Comparison of ENCODE assay signal across 13 cellular contexts in genomic region chr1:151568626-151569088, GRCh38. TPM values are rescaled to one million over a fixed set of nuclear protein-coding genes. Genes with fewer than 3 reads are reported as not detected.
DNase-seq lines count a peak whose midpoint lies in the region; ATAC-seq, FAIRE-seq and TF ChIP-seq lines count a peak whose summit lies in the region.
"Had no signal": no experiment of that assay in that cellular context is flagged by ENCODE, and none has a peak within 500 bp of the region (broad histone marks: within the 10 kb centered on the region; RNA-seq: fewer than 3 reads in every experiment).

No MANE protein-coding gene starts in this region.

- in situ Hi-C loops in K562 (cut with MboI) = no loop called here

- no peaks in the 10 kb centered on the region for H3K9me1 ChIP-seq in K562 (ENCODE audit: control insufficient read depth, insufficient read depth, low read length)

- H3K4me3 ChIP-seq in Peyer's patch (no peak overlapping the region), K562 (no peak overlapping the region), Karpas-422 (ENCODE audit: low read length) (no peak overlapping the region)
- no peak overlapping the region for H3K4me3 ChIP-seq in naive thymus-derived CD4-positive, alpha-beta T cell (ENCODE audit: low read length)
- H3K4me3 ChIP-seq: body of pancreas, gastroesophageal sphincter, right lobe of liver had no signal

- H3K4me1 Mint-ChIP-seq in naive thymus-derived CD4-positive, alpha-beta T cell = peaks cover 0 to 6% (median 0%) of the 10 kb centered on the region in 7 donors
- H3K4me1 Mint-ChIP-seq: immature natural killer cell had no signal

- BruUV-seq in K562 (replicated peaks; lab: Mats Ljungman, UMichigan) = no TSS peak

- POLR2A ChIA-PET in K562 (lab: Yijun Ruan, JAX) = interaction anchor here (0.8 to 1.1 kb wide), 2 partner anchors 12 to 20 kb away, joined by 3 read pairs; no protein-coding TSS in a partner anchor
- POLR2A ChIA-PET in naive thymus-derived CD4-positive, alpha-beta T cell (lab: Charles Lee) = no interaction called here

- DNase-seq in activated effector memory CD4-positive, alpha-beta T cell treated with anti-CD3 and anti-CD28 coated beads, Interleukin-2, amount 50 U/mL, for 16 hours = peak; percentile 68
- DNase-seq in activated effector memory CD4-positive, alpha-beta T cell treated with Interleukin-2 at 50 U/mL for 16 hours = no peak
- DNase-seq in Peyer's patch (no peak), K562 (ENCODE audit: extremely low read depth in 1 of 4, low spot score in 3 of 4) (peak in 2 of 4 experiments; percentile 21 to 33), Karpas-422 (no peak)
- peak in 3 of 9 donors; percentile 4 to 18 (median 17) for DNase-seq in naive thymus-derived CD4-positive, alpha-beta T cell
- DNase-seq: body of pancreas, immature natural killer cell, mesenchymal stem cell had no signal

- H2AFZ ChIP-seq in K562 (ENCODE audit: low read depth, low read length) (no peak overlapping the region), Karpas-422 (ENCODE audit: low read length) (no peak overlapping the region)

- no peak overlapping the region; a peak in 1 of 4 replicates for H3K9ac ChIP-seq in K562 (ENCODE audit: insufficient read depth in 1 of 2, low read depth in 2 of 2, low read length in 2 of 2)
- H3K9ac ChIP-seq in Karpas-422 (ENCODE audit: low read length) = no peak overlapping the region

- no peaks in the 10 kb centered on the region for H3K27me3 Mint-ChIP-seq in naive thymus-derived CD4-positive, alpha-beta T cell

- H3K4me1 ChIP-seq in Peyer's patch (peaks cover 0 to 21% (median 5%) of the 10 kb centered on the region in 4 donors), K562 (replicated peaks in 1 of 2; ENCODE audit: control insufficient read depth in 2 of 2, insufficient read depth in 2 of 2, low read length in 2 of 2) (peaks cover 0 to 7% of the 10 kb centered on the region in 2 experiments; a peak in 2 of 5 replicates), Karpas-422 (ENCODE audit: low read length) (peaks cover 6% of the 10 kb centered on the region)
- H3K4me1 ChIP-seq in naive thymus-derived CD4-positive, alpha-beta T cell (ENCODE audit: control insufficient read depth in 2 of 2, insufficient read depth in 2 of 2, low read length in 2 of 2) = no peaks in the 10 kb centered on the region
- H3K4me1 ChIP-seq: gastroesophageal sphincter had no signal

- TF ChIP-seq CTCF in Peyer's patch (IDR thresholded peaks at IDR 0.05) = no peak
- no peak for TF ChIP-seq CTCF in K562 (IDR thresholded peaks at IDR 0.05 in 2 of 3, conservative IDR thresholded peaks at IDR 0.05 in 1 of 3; ENCODE audit: insufficient read depth in 2 of 3, low read depth in 1 of 3, low read length in 3 of 3)

- TF ChIP-seq EP300 in K562 (IDR thresholded peaks at IDR 0.05; ENCODE audit: low read length) = no peak

- H3K9me2 ChIP-seq in Karpas-422 (replicated peaks; ENCODE audit: insufficient read depth, low read length) = no peaks in the 10 kb centered on the region

- intact Hi-C loops in K562 (cut with micrococcal nuclease) = no loop called here
- intact Hi-C loops in naive thymus-derived CD4-positive, alpha-beta T cell (cut with micrococcal nuclease) = no loop called here

- no peaks in the 10 kb centered on the region for H3K27me3 ChIP-seq in Peyer's patch
- no peaks in the 10 kb centered on the region for H3K27me3 ChIP-seq in K562 (ENCODE audit: control insufficient read depth in 2 of 2, insufficient read depth in 2 of 2, low read length in 2 of 2)
- H3K27me3 ChIP-seq in naive thymus-derived CD4-positive, alpha-beta T cell (ENCODE audit: control insufficient read depth in 2 of 2, insufficient read depth in 2 of 2, low read length in 2 of 2) = no peaks in the 10 kb centered on the region
- H3K27me3 ChIP-seq in Karpas-422 (ENCODE audit: low read length) = no peaks in the 10 kb centered on the region
- H3K27me3 ChIP-seq: body of pancreas, gastroesophageal sphincter, right lobe of liver had no signal

- no peak for TF ChIP-seq RAD21 in K562 (CRISPR knock-in tag; conservative IDR thresholded peaks at IDR 0.05 in 1 of 2, IDR thresholded peaks at IDR 0.05 in 1 of 2)

- no peak overlapping the region for H3K27ac Mint-ChIP-seq in naive thymus-derived CD4-positive, alpha-beta T cell

- H3K4me2 ChIP-seq in K562 (ENCODE audit: insufficient read depth, low read length) (no peak overlapping the region), Karpas-422 (ENCODE audit: low read depth, low read length, poor library complexity, severe bottlenecking) (no peak overlapping the region)

- no peaks in the 10 kb centered on the region for H3K9me3 Mint-ChIP-seq in naive thymus-derived CD4-positive, alpha-beta T cell
- H3K9me3 Mint-ChIP-seq: immature natural killer cell had no signal

- no peak overlapping the region for H3K4me3 Mint-ChIP-seq in naive thymus-derived CD4-positive, alpha-beta T cell
- H3K4me3 Mint-ChIP-seq: immature natural killer cell had no signal

- WGBS in K562 (ENCODE audit: insufficient coverage, low coverage, missing lambda C conversion rate) = 0% methylated on average over 3 of the region's 3 CpGs

- no peak for TF ChIP-seq POLR2A in Peyer's patch (IDR thresholded peaks at IDR 0.05)
- TF ChIP-seq POLR2A in K562 (conservative IDR thresholded peaks at IDR 0.05) = no peak

- peak; percentile 78 for FAIRE-seq in K562 (lab: Jason Lieb, UNC)

- H3K9me3 ChIP-seq in Peyer's patch (no peaks in the 10 kb centered on the region), K562 (replicated peaks; ENCODE audit: control insufficient read depth, insufficient read depth, low read depth, low read length) (no peaks in the 10 kb centered on the region), Karpas-422 (ENCODE audit: low read length) (no peaks in the 10 kb centered on the region)
- H3K9me3 ChIP-seq in naive thymus-derived CD4-positive, alpha-beta T cell (ENCODE audit: control insufficient read depth in 2 of 3, low read length in 3 of 3) = no peaks in the 10 kb centered on the region
- H3K9me3 ChIP-seq: body of pancreas, gastroesophageal sphincter, right lobe of liver had no signal

- peaks cover 0 to 30% (median 0%) of the 10 kb centered on the region in 3 donors for H3K36me3 ChIP-seq in Peyer's patch
- no peaks in the 10 kb centered on the region for H3K36me3 ChIP-seq in K562 (ENCODE audit: control insufficient read depth, insufficient read depth, low read length)
- peaks cover 0 to 3% (median 0%) of the 10 kb centered on the region in 3 experiments for H3K36me3 ChIP-seq in naive thymus-derived CD4-positive, alpha-beta T cell (ENCODE audit: control insufficient read depth in 2 of 3, insufficient read depth in 3 of 3, low read length in 3 of 3)
- H3K36me3 ChIP-seq in Karpas-422 (ENCODE audit: insufficient read depth, low read length) = no peaks in the 10 kb centered on the region

- CTCF ChIA-PET in K562 (lab: Yijun Ruan, JAX; ENCODE audit: low intra/inter-chr PET ratio) = no interaction called here
- CTCF ChIA-PET in naive thymus-derived CD4-positive, alpha-beta T cell (lab: Charles Lee) = no interaction called here

- H3K79me2 ChIP-seq in K562 (ENCODE audit: control insufficient read depth, insufficient read depth, low read length) (no peaks in the 10 kb centered on the region), Karpas-422 (ENCODE audit: low read length) (no peaks in the 10 kb centered on the region)

- peak; percentile 76 for ATAC-seq in K562
- peak; percentile 76 for ATAC-seq in naive thymus-derived CD4-positive, alpha-beta T cell
- ATAC-seq in GM18519 (IDR thresholded peaks at IDR 0.05; ENCODE audit: low FRiP score, unreplicated experiment) = no peak
- ATAC-seq in GM18870 (IDR thresholded peaks at IDR 0.05; ENCODE audit: unreplicated experiment) = no peak
- ATAC-seq: body of pancreas, gastroesophageal sphincter had no signal

- H3K36me3 Mint-ChIP-seq in naive thymus-derived CD4-positive, alpha-beta T cell = peaks cover 0 to 18% (median 3%) of the 10 kb centered on the region in 5 donors
- H3K36me3 Mint-ChIP-seq: immature natural killer cell had no signal

- H4K20me1 ChIP-seq in K562 (replicated peaks; ENCODE audit: control insufficient read depth, insufficient read depth, low read length) (0 out of 2 replicates have a peak, but pooled peaks cover 3% of the 10 kb centered on the region), Karpas-422 (ENCODE audit: insufficient read depth, low read depth, low read length) (no peaks in the 10 kb centered on the region)

- H3K27ac ChIP-seq in Peyer's patch (peak overlapping the region in 3 of 4 donors; percentile 2 to 76 (median 53)), K562 (ENCODE audit: extremely low read depth, low read depth, low read length) (no peak overlapping the region), Karpas-422 (ENCODE audit: low read length) (no peak overlapping the region)
- no peak overlapping the region for H3K27ac ChIP-seq in naive thymus-derived CD4-positive, alpha-beta T cell (ENCODE audit: low read depth, low read length)
- H3K27ac ChIP-seq: body of pancreas, gastroesophageal sphincter had no signal

RNA-seq across cellular contexts. Expression of gene TUFT1, which starts 28.5 kb away (rescaled TPM):
- total RNA-seq in Peyer's patch (10 to 100 TPM; 12.4 to 23.4 (median 19.3) TPM), K562 (2014; rRNA removed) (1.4 and 1.6 TPM in 2 replicates), K562 (2014; rRNA removed; fragmentation: Illumina TruSeq; extraction: Trizol) (1.2 and 1.6 TPM in 2 replicates), K562 (2015; rRNA removed; fragmentation: Illumina TruSeq; extraction: Trizol) (0.54 and 0.68 TPM in 2 replicates), K562 (2021) (1.4 and 2.0 TPM in 2 replicates)
- total RNA-seq in K562 (2011; cell fraction: chromatin; rRNA removed; ENCODE audit: low replicate concordance) = 3.5 and 4.6 TPM in 2 replicates
- 1.7 and 2.0 TPM in 2 replicates for total RNA-seq in K562 (2011; cell fraction: nucleolus; rRNA removed)
- 3.4 and 5.6 TPM in 2 replicates for total RNA-seq in K562 (2011; cell fraction: nucleoplasm; rRNA removed)
- polyA plus RNA-seq in K562 (2011; rRNA removed) (1.5 and 2.4 TPM in 2 replicates), K562 (2014; fragmentation: Illumina TruSeq; extraction: Trizol) (1.9 and 2.2 TPM in 2 replicates), K562 (2014; fragmentation: Nextera tagmentation; extraction: Ambion mirVana) (1 to 10 TPM; 1.7 to 2.0 TPM), K562 (2014; rRNA removed) (1.7 TPM in 2 replicates)
- 1.1 and 2.3 TPM in 2 replicates for polyA plus RNA-seq in K562 (2011; cell fraction: cytosol; rRNA removed)
- 1.2 and 1.7 TPM in 2 replicates for polyA plus RNA-seq in K562 (2011; cell fraction: nucleus; rRNA removed)
- 1.4 and 2.7 TPM in 2 replicates for polyA plus RNA-seq in K562 (2012)
- 2.3 and 2.7 TPM in 2 replicates for polyA minus RNA-seq in K562 (2011; rRNA and poly(A)+ RNA removed)
- 1.0 and 1.8 TPM in 2 replicates for polyA minus RNA-seq in K562 (2011; cell fraction: cytosol; rRNA and poly(A)+ RNA removed)
- 0.40 and 1.1 TPM in 2 replicates for polyA minus RNA-seq in K562 (2011; cell fraction: nucleus; rRNA and poly(A)+ RNA removed)
- total RNA-seq in naive thymus-derived CD4-positive, alpha-beta T cell = 1 to 10 TPM in 4 of 5 experiments, under 1 TPM in 1; 0.92 to 4.8 (median 3.4) TPM
- 1 to 10 TPM; 2.2 to 3.1 TPM for polyA plus RNA-seq in naive thymus-derived CD4-positive, alpha-beta T cell
- not detected in 2 replicates for total RNA-seq in Karpas-422 (2014; rRNA removed; shearing (Covaris generic); ENCODE audit: low replicate concordance)

RNA-seq across cellular contexts. Expression of gene SNX27, which starts 43.2 kb away (rescaled TPM):
- total RNA-seq in Peyer's patch (10 to 100 TPM; 24.0 to 50.3 (median 35.1) TPM), K562 (2014; rRNA removed) (9.0 and 9.6 TPM in 2 replicates), K562 (2014; rRNA removed; fragmentation: Illumina TruSeq; extraction: Trizol) (11.1 and 14.8 TPM in 2 replicates), K562 (2015; rRNA removed; fragmentation: Illumina TruSeq; extraction: Trizol) (10.4 and 10.6 TPM in 2 replicates), K562 (2021) (15.3 and 18.7 TPM in 2 replicates)
- total RNA-seq in K562 (2011; cell fraction: chromatin; rRNA removed; ENCODE audit: low replicate concordance) = 29.2 and 73.2 TPM in 2 replicates
- 15.2 and 18.3 TPM in 2 replicates for total RNA-seq in K562 (2011; cell fraction: nucleolus; rRNA removed)
- 50.2 and 74.7 TPM in 2 replicates for total RNA-seq in K562 (2011; cell fraction: nucleoplasm; rRNA removed)
- polyA plus RNA-seq in K562 (2011; rRNA removed) (13.2 and 13.6 TPM in 2 replicates), K562 (2014; fragmentation: Illumina TruSeq; extraction: Trizol) (5.1 and 6.8 TPM in 2 replicates), K562 (2014; fragmentation: Nextera tagmentation; extraction: Ambion mirVana) (10 to 100 TPM in 1 of 2 experiments, 1 to 10 TPM in 1; 4.5 to 10.1 TPM), K562 (2014; rRNA removed) (7.6 and 8.3 TPM in 2 replicates)
- 5.9 and 9.6 TPM in 2 replicates for polyA plus RNA-seq in K562 (2011; cell fraction: cytosol; rRNA removed)
- polyA plus RNA-seq in K562 (2011; cell fraction: nucleus; rRNA removed) = 11.6 and 14.7 TPM in 2 replicates
- 2.9 and 5.1 TPM in 2 replicates for polyA plus RNA-seq in K562 (2012)
- polyA minus RNA-seq in K562 (2011; rRNA and poly(A)+ RNA removed) = 38.1 and 44.0 TPM in 2 replicates
- 16.7 and 20.4 TPM in 2 replicates for polyA minus RNA-seq in K562 (2011; cell fraction: cytosol; rRNA and poly(A)+ RNA removed)
- 7.3 and 13.8 TPM in 2 replicates for polyA minus RNA-seq in K562 (2011; cell fraction: nucleus; rRNA and poly(A)+ RNA removed)
- 10 to 100 TPM; 25.5 to 42.1 (median 41.0) TPM for total RNA-seq in naive thymus-derived CD4-positive, alpha-beta T cell
- 10 to 100 TPM; 11.7 to 14.7 TPM for polyA plus RNA-seq in naive thymus-derived CD4-positive, alpha-beta T cell
- 28.3 and 40.4 TPM in 2 replicates for total RNA-seq in Karpas-422 (2014; rRNA removed; shearing (Covaris generic); ENCODE audit: low replicate concordance)

RNA-seq across cellular contexts. Expression of gene CGN, which starts 57.5 kb away (rescaled TPM):
- total RNA-seq in Peyer's patch (100 to 1,000 TPM in 3 of 4 donors, 10 to 100 TPM in 1; 34.7 to 180 (median 160) TPM), K562 (2014; rRNA removed) (1.4 TPM in 1 of 2 replicates, not detected in the other), K562 (2014; rRNA removed; fragmentation: Illumina TruSeq; extraction: Trizol) (0.04 and 0.06 TPM in 2 replicates), K562 (2015; rRNA removed; fragmentation: Illumina TruSeq; extraction: Trizol) (0.07 TPM in 1 of 2 replicates, not detected in the other), K562 (2021) (0.27 and 0.34 TPM in 2 replicates)
- total RNA-seq in K562 (2011; cell fraction: chromatin; rRNA removed; ENCODE audit: low replicate concordance) = 0.30 and 0.32 TPM in 2 replicates
- under 0.01 and 0.39 TPM in 2 replicates for total RNA-seq in K562 (2011; cell fraction: nucleolus; rRNA removed)
- 0.31 and 0.59 TPM in 2 replicates for total RNA-seq in K562 (2011; cell fraction: nucleoplasm; rRNA removed)
- polyA plus RNA-seq in K562 (2011; rRNA removed) (0.14 and 0.16 TPM in 2 replicates), K562 (2014; fragmentation: Illumina TruSeq; extraction: Trizol) (0.03 and 0.19 TPM in 2 replicates), K562 (2014; fragmentation: Nextera tagmentation; extraction: Ambion mirVana) (under 1 TPM in 1 of 2 experiments, not detected in 1; 0.18 TPM), K562 (2014; rRNA removed) (0.09 TPM in 1 of 2 replicates, not detected in the other)
- 0.03 and 0.13 TPM in 2 replicates for polyA plus RNA-seq in K562 (2011; cell fraction: cytosol; rRNA removed)
- polyA plus RNA-seq in K562 (2011; cell fraction: nucleus; rRNA removed) = 0.40 and 0.88 TPM in 2 replicates
- polyA plus RNA-seq in K562 (2012) = 0.04 and 0.09 TPM in 2 replicates
- polyA minus RNA-seq in K562 (2011; rRNA and poly(A)+ RNA removed) = 0.04 TPM in 1 of 2 replicates, not detected in the other
- 0.27 TPM in 1 of 2 replicates, not detected in the other for polyA minus RNA-seq in K562 (2011; cell fraction: cytosol; rRNA and poly(A)+ RNA removed)
- 0.11 and 0.13 TPM in 2 replicates for polyA minus RNA-seq in K562 (2011; cell fraction: nucleus; rRNA and poly(A)+ RNA removed)
- total RNA-seq in naive thymus-derived CD4-positive, alpha-beta T cell = 1 to 10 TPM in 2 of 5 experiments, under 1 TPM in 2, not detected in 1; 0.29 to 2.4 (median 1.3) TPM
- under 1 TPM in 1 of 2 donors, not detected in 1; 0.25 TPM for polyA plus RNA-seq in naive thymus-derived CD4-positive, alpha-beta T cell
- total RNA-seq in Karpas-422 (2014; rRNA removed; shearing (Covaris generic); ENCODE audit: low replicate concordance) = 0.22 TPM in 1 of 2 replicates, not detected in the other

Comparison
In these comparisons a context has a peak if more than half of its experiments do, and no peak if none do; other contexts are left out.
1. H3K27ac ChIP-seq: peak in Peyer's patch (3 of 4); none in K562 (single experiment), naive thymus-derived CD4-positive, alpha-beta T cell (single experiment) and Karpas-422 (single experiment).
2. ATAC-seq: peak in K562 (single experiment) and naive thymus-derived CD4-positive, alpha-beta T cell (single experiment); none in GM18519 (single experiment) and GM18870 (single experiment).
3. RNA of gene CGN, which starts 57.5 kb away (total RNA-seq): 34.7 to 180 TPM in Peyer's patch; 0.29 to 2.4 TPM in naive thymus-derived CD4-positive, alpha-beta T cell, under 0.01 to 1.4 TPM in K562 and 0.22 TPM in Karpas-422; every median in the first group is over 10 times any median in the second.